In genomic region chr5:173055983-173056782, GRCh38 we compare ENCODE assay signal across 8 cellular contexts. TPM values are rescaled to one million over a fixed set of nuclear protein-coding genes. Genes with fewer than 3 reads are reported as not detected.
DNase-seq lines count a peak whose midpoint lies in the region; ATAC-seq and TF ChIP-seq lines count a peak whose summit lies in the region.

A gene with protein sequence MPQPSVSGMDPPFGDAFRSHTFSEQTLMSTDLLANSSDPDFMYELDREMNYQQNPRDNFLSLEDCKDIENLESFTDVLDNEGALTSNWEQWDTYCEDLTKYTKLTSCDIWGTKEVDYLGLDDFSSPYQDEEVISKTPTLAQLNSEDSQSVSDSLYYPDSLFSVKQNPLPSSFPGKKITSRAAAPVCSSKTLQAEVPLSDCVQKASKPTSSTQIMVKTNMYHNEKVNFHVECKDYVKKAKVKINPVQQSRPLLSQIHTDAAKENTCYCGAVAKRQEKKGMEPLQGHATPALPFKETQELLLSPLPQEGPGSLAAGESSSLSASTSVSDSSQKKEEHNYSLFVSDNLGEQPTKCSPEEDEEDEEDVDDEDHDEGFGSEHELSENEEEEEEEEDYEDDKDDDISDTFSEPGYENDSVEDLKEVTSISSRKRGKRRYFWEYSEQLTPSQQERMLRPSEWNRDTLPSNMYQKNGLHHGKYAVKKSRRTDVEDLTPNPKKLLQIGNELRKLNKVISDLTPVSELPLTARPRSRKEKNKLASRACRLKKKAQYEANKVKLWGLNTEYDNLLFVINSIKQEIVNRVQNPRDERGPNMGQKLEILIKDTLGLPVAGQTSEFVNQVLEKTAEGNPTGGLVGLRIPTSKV (plus strand): TSS chr5:173056352. CDS start chr5:173080776, 24,424 bp downstream.

- H3K4me3 ChIP-seq in KMS-11 (IDR thresholded peaks at IDR 0.05; ENCODE audit: insufficient read depth, low read depth, low read length), result peak within 1 kb of the TSS; percentile 16
- H3K4me3 ChIP-seq in Panc1 (ENCODE audit: low read depth in 2 of 2, low read length in 2 of 2), result peak within 1 kb of the TSS; percentile 57 to 77
- peak within 1 kb of the TSS; percentile 87 to 95 for H3K4me3 ChIP-seq in esophagus (ENCODE audit: low read depth in 1 of 2, low read length in 2 of 2)
- H3K4me3 ChIP-seq in muscle layer of colon (ENCODE audit: low read depth in 1 of 2, low read length in 2 of 2), result peak within 1 kb of the TSS; percentile 90 to 97

- WGBS in esophagus, 2 donors, result 0% methylated on average over 57 to 74 of the region's 74 CpGs

- H3K79me2 ChIP-seq in KMS-11 (ENCODE audit: insufficient read depth, low read depth), result peaks cover 4% of the 10 kb centered on the region; the same call in 1 of the 2 replicates

- ATAC-seq in GM21786 (IDR thresholded peaks at IDR 0.05; ENCODE audit: unreplicated experiment), result peak; percentile 60
- ATAC-seq in Panc1, result peak; percentile 85
- peak; percentile 71 for ATAC-seq in activated T-cell treated with anti-CD3 and anti-CD28 coated beads, Interleukin-2, amount 50 U/mL, for 4 hours

- no peaks in the 10 kb centered on the region for H3K9me3 ChIP-seq in Panc1 (ENCODE audit: control insufficient read depth, insufficient read depth, low read depth, low read length)
- H3K9me3 ChIP-seq in esophagus (ENCODE audit: control insufficient read depth in 2 of 2, insufficient read depth in 1 of 2, low read depth in 1 of 2, low read length in 1 of 2), result no peaks in the 10 kb centered on the region
- H3K9me3 ChIP-seq in muscle layer of colon (ENCODE audit: low read length), result no peaks in the 10 kb centered on the region

- H3K9ac ChIP-seq in KMS-11 (peak within 1 kb of the TSS; percentile 27; the same call in 1 of the 2 replicates), muscle layer of colon (ENCODE audit: low read length) (peak within 1 kb of the TSS; percentile 59)

- peaks cover 2% of the 10 kb centered on the region for H3K36me3 Mint-ChIP-seq in activated T-cell treated with anti-CD3 and anti-CD28 coated beads, Interleukin-2, amount 50 U/mL, for 4 hours (ENCODE audit: insufficient read depth)

- POLR2A ChIA-PET in Panc1 (lab: Charles Lee), result interaction anchor here (0.7 kb wide), 1 partner anchor 146 kb away, joined by 3 read pairs; no protein-coding TSS in a partner anchor

- intact Hi-C loops in Panc1 (cut with micrococcal nuclease; ENCODE audit: unreplicated experiment), result loop anchor here (10.0 kb wide), 1 partner anchor 71 kb away; the partner anchor contains the start of gene ATP6V0E1

- H2AFZ ChIP-seq in KMS-11 (ENCODE audit: low read depth), result peak within 1 kb of the TSS; percentile 73

- CTCF ChIA-PET in Panc1 (lab: Charles Lee), result interaction anchor here (0.7 to 1.5 kb wide), 3 partner anchors 73 to 349 kb away, joined by 5 to 6 read pairs (median 6); partner anchors contain the start of gene ATP6V0E1

- DNase-seq in DMS79 treated with DMSO at 0.1 percent for 48 hours (lab: John Stamatoyannopoulos, UW), result peak; percentile 47
- peak; percentile 78 for DNase-seq in Panc1 (ENCODE audit: low read depth, low spot score)
- DNase-seq in activated T-cell treated with anti-CD3 and anti-CD28 coated beads, Interleukin-2, amount 50 U/mL, for 4 hours, result peak; percentile 98
- peak; percentile 97 for DNase-seq in stimulated activated CD8-positive, alpha-beta memory T cell treated with anti-CD3 and anti-CD28 coated beads, Interleukin-7, amount 100 ng/mL, for 1 hour (ENCODE audit: low read depth in 2 of 2)

- no peaks in the 10 kb centered on the region for H4K20me1 ChIP-seq in KMS-11 (ENCODE audit: insufficient read depth)

- no peaks in the 10 kb centered on the region for H3K9me3 Mint-ChIP-seq in activated T-cell treated with anti-CD3 and anti-CD28 coated beads, Interleukin-2, amount 50 U/mL, for 4 hours

- H3K4me1 ChIP-seq in KMS-11 (ENCODE audit: low read depth, poor library complexity, severe bottlenecking) (peaks cover 11% of the 10 kb centered on the region), Panc1 (ENCODE audit: control insufficient read depth, insufficient read depth, low read length) (peaks cover 24% of the 10 kb centered on the region), esophagus (ENCODE audit: control insufficient read depth in 2 of 2, insufficient read depth in 2 of 2, low read length in 1 of 2) (no peaks in the 10 kb centered on the region), muscle layer of colon (ENCODE audit: insufficient read depth, low read length) (peaks cover 30% of the 10 kb centered on the region)

- peak within 1 kb of the TSS; percentile 37 for H3K4me2 ChIP-seq in KMS-11

- in situ Hi-C loops in Panc1 (cut with HindIII; ENCODE audit: low pct_unique_long_range_greater_than_20kb, low sequenced_read_pairs), result no loop called here

- TF ChIP-seq CTCF in KMS-11 (conservative IDR thresholded peaks at IDR 0.05; ENCODE audit: low read depth, low read length), result no peak
- no peak for TF ChIP-seq CTCF in Panc1 (IDR thresholded peaks at IDR 0.05)

- peak within 1 kb of the TSS; percentile 93 for H3K4me3 Mint-ChIP-seq in activated T-cell treated with anti-CD3 and anti-CD28 coated beads, Interleukin-2, amount 50 U/mL, for 4 hours

- H3K27ac ChIP-seq in KMS-11 (no peak within 1 kb of the TSS), Panc1 (ENCODE audit: low read length) (peak within 1 kb of the TSS; percentile 94), esophagus (ENCODE audit: low read depth in 2 of 2, low read length in 1 of 2) (peak within 1 kb of the TSS; percentile 97), muscle layer of colon (ENCODE audit: low read depth, low read length) (peak within 1 kb of the TSS; percentile 94)

- H3K4me1 Mint-ChIP-seq in activated T-cell treated with anti-CD3 and anti-CD28 coated beads, Interleukin-2, amount 50 U/mL, for 4 hours (ENCODE audit: low read depth), result peaks cover 39% of the 10 kb centered on the region

- H3K27me3 ChIP-seq in KMS-11 (ENCODE audit: insufficient read depth, low read depth) (no peaks in the 10 kb centered on the region), Panc1 (ENCODE audit: control insufficient read depth, insufficient read depth, low read length) (no peaks in the 10 kb centered on the region), esophagus (ENCODE audit: control insufficient read depth in 1 of 2, insufficient read depth in 2 of 2, low read length in 2 of 2) (no peaks in the 10 kb centered on the region), muscle layer of colon (ENCODE audit: control insufficient read depth in 1 of 2, insufficient read depth in 2 of 2, low read length in 2 of 2) (no peaks in the 10 kb centered on the region)

- H3K36me3 ChIP-seq in KMS-11 (ENCODE audit: insufficient read depth), result no peaks in the 10 kb centered on the region
- no peaks in the 10 kb centered on the region; the same call in 1 of the 2 replicates for H3K36me3 ChIP-seq in Panc1 (ENCODE audit: control insufficient read depth, insufficient read depth, low read length)
- H3K36me3 ChIP-seq in esophagus (ENCODE audit: control insufficient read depth in 2 of 2, insufficient read depth in 2 of 2, low read length in 1 of 2), result no peaks in the 10 kb centered on the region
- peaks cover 4% of the 10 kb centered on the region for H3K36me3 ChIP-seq in muscle layer of colon (ENCODE audit: insufficient read depth, low read length)

- no TSS peak for BruUV-seq in Panc1 (replicated peaks; lab: Mats Ljungman, UMichigan)

- no peaks in the 10 kb centered on the region for H3K27me3 Mint-ChIP-seq in activated T-cell treated with anti-CD3 and anti-CD28 coated beads, Interleukin-2, amount 50 U/mL, for 4 hours (ENCODE audit: low read depth)

RNA-seq across cellular contexts. Expression of the gene that starts here (rescaled TPM):
- 9.0 TPM for total RNA-seq in Panc1 (2021; ENCODE audit: unreplicated experiment)
- polyA plus RNA-seq in Panc1 (2012; ENCODE audit: insufficient read length), result 3.2 TPM
- total RNA-seq in activated T-cell treated with anti-CD3 and anti-CD28 coated beads, Interleukin-2, amount 50 U/mL, for 4 hours, result 10 to 100 TPM in 2 of 3 donors, 1 to 10 TPM in 1; 7.2 to 11.7 (median 10.1) TPM
- polyA plus RNA-seq in esophagus, result 1 to 10 TPM; 2.3 to 2.8 TPM

Comparison
In these comparisons a context has a peak if more than half of its experiments do, and no peak if none do; other contexts are left out.
1. DNase-seq: peak in every context shown above with its lines; median percentile 98 in activated T-cell treated with anti-CD3 and anti-CD28 coated beads, Interleukin-2, amount 50 U/mL, for 4 hours; 97 in stimulated activated CD8-positive, alpha-beta memory T cell treated with anti-CD3 and anti-CD28 coated beads, Interleukin-7, amount 100 ng/mL, for 1 hour; 78 in Panc1; 47 in DMS79 treated with DMSO at 0.1 percent for 48 hours.
2. H3K4me3 ChIP-seq: peak in every context shown above with its lines; median percentile 94 in muscle layer of colon; 91 in esophagus; 67 in Panc1; 16 in KMS-11.